Comparison of ENCODE assay signal across 8 cellular contexts in genomic region chr7:28956608-28957063, GRCh38. TPM values are rescaled to one million over a fixed set of nuclear protein-coding genes. Genes with fewer than 3 reads are reported as not detected.
DNase-seq lines count a peak whose midpoint lies in the region; ATAC-seq and TF ChIP-seq lines count a peak whose summit lies in the region.

No MANE protein-coding gene starts in this region.

- DNase-seq in T47D (ENCODE audit: low read depth in 1 of 2, low spot score in 1 of 2) = peak; percentile 96 to 99
- DNase-seq in MCF 10A (ENCODE audit: unreplicated experiment) = no peak
- peak; percentile 96 for DNase-seq in NCI-H748 (lab: John Stamatoyannopoulos, UW; ENCODE audit: unreplicated experiment)
- peak; percentile 65 for DNase-seq in dermis blood vessel endothelial cell
- DNase-seq in left colon = peak; percentile 65 to 80
- DNase-seq in stimulated activated naive CD8-positive, alpha-beta T cell treated with anti-CD3 and anti-CD28 coated beads, Interleukin-15, Interleukin-2, amounts not matched to agents 100 U/mL and 50 U/mL, for 24 hours = peak; percentile 20
- DNase-seq in NK-92 (lab: John Stamatoyannopoulos, UW; ENCODE audit: unreplicated experiment) = no peak
- DNase-seq in stimulated activated CD4-positive, alpha-beta T cell treated with anti-CD3 and anti-CD28 coated beads, Interleukin-4, amount 100 ng/mL, for 1 hour = no peak

- peaks cover 11% of the 10 kb centered on the region for H3K4me1 Mint-ChIP-seq in MCF 10A (ENCODE audit: insufficient read depth, unreplicated experiment)

- in situ Hi-C loops in T47D (cut with HindIII; ENCODE audit: low pct_unique_long_range_greater_than_20kb, low sequenced_read_pairs) = no loop called here

- no TSS peak for BruUV-seq in MCF 10A (replicated peaks; lab: Mats Ljungman, UMichigan)

- ATAC-seq in left colon = peak; percentile 71
- no peak for ATAC-seq in stimulated activated naive CD8-positive, alpha-beta T cell treated with anti-CD3 and anti-CD28 coated beads, Interleukin-15, Interleukin-2, amounts not matched to agents 100 U/mL and 50 U/mL, for 24 hours

- H3K36me3 Mint-ChIP-seq in MCF 10A (ENCODE audit: insufficient read depth, unreplicated experiment) = no peaks in the 10 kb centered on the region

- H3K9me3 Mint-ChIP-seq in MCF 10A (ENCODE audit: unreplicated experiment) = no peaks in the 10 kb centered on the region

- no peak for TF ChIP-seq CTCF in MCF 10A (IDR thresholded peaks at IDR 0.05; ENCODE audit: unreplicated experiment)

- intact Hi-C loops in MCF 10A (cut with micrococcal nuclease) = no loop called here
- intact Hi-C loops in left colon (cut with DNase I, micrococcal nuclease) = loop anchor here in 1 of 2 donors (10.0 kb wide), 1 partner anchor 148 kb away; no protein-coding TSS in a partner anchor

- CTCF ChIA-PET in MCF 10A (lab: Yijun Ruan, JAX) = interaction anchor here (0.8 to 2.2 kb wide), 6 partner anchors 11 to 139 kb away, joined by 3 to 6 read pairs (median 6); no protein-coding TSS in a partner anchor

- H3K4me3 Mint-ChIP-seq in MCF 10A (ENCODE audit: unreplicated experiment) = no peak overlapping the region

- POLR2A ChIA-PET in MCF 10A (lab: Yijun Ruan, JAX) = no interaction called here

- no peak overlapping the region for H3K27ac Mint-ChIP-seq in MCF 10A (ENCODE audit: low read depth, unreplicated experiment)

- H3K27me3 Mint-ChIP-seq in MCF 10A (ENCODE audit: insufficient read depth, unreplicated experiment) = no peaks in the 10 kb centered on the region

RNA-seq across cellular contexts. Expression of gene TRIL, which starts 1.5 kb away (rescaled TPM):
- total RNA-seq in MCF 10A (2022) (not detected in 2 replicates), dermis blood vessel endothelial cell (24.7 and 27.5 TPM in 2 replicates), left colon (1 to 10 TPM in 1 of 2 donors, under 1 TPM in 1; 0.52 to 2.0 TPM)

Comparison
In these comparisons a context has a peak if more than half of its experiments do, and no peak if none do; other contexts are left out.
1. DNase-seq: peak in T47D (2 of 2), NCI-H748 (single experiment), dermis blood vessel endothelial cell (single experiment), left colon (2 of 2) and stimulated activated naive CD8-positive, alpha-beta T cell treated with anti-CD3 and anti-CD28 coated beads, Interleukin-15, Interleukin-2, amounts not matched to agents 100 U/mL and 50 U/mL, for 24 hours (single experiment); none in MCF 10A (single experiment), NK-92 (single experiment) and stimulated activated CD4-positive, alpha-beta T cell treated with anti-CD3 and anti-CD28 coated beads, Interleukin-4, amount 100 ng/mL, for 1 hour (single experiment).